ENCODE assay signal across 16 cellular contexts in genomic region chr17:51947160-51947559, GRCh38.
"Had no signal": no experiment of that assay in that cellular context is flagged by ENCODE, and none has a peak within 500 bp of the region (broad histone marks: within the 10 kb centered on the region; RNA-seq: fewer than 3 reads in every experiment).

No MANE protein-coding gene starts in this region.

- H3K4me1 Mint-ChIP-seq: activated naive CD4-positive, alpha-beta T cell treated with anti-CD3 and anti-CD28 coated beads, Interleukin-2, amount 10 ng/mL, durations not matched to agents 7 days and 5 days; naive B cell; stimulated activated memory B cell treated with anti-CD40 and anti-IgM and Interleukin-4, amounts not matched to agents 10 μg/mL and 1 μg/mL and 100 μg/mL, for 72 hours had no signal

- H3K36me3 Mint-ChIP-seq: activated naive CD4-positive, alpha-beta T cell treated with anti-CD3 and anti-CD28 coated beads, Interleukin-2, amount 10 ng/mL, durations not matched to agents 7 days and 5 days; naive B cell; stimulated activated memory B cell treated with anti-CD40 and anti-IgM and Interleukin-4, amounts not matched to agents 10 μg/mL and 1 μg/mL and 100 μg/mL, for 72 hours had no signal

- H3K27ac ChIP-seq: adrenal gland, gastroesophageal sphincter, neutrophil had no signal

- H3K27ac Mint-ChIP-seq: activated naive CD4-positive, alpha-beta T cell treated with anti-CD3 and anti-CD28 coated beads, Interleukin-2, amount 10 ng/mL, durations not matched to agents 7 days and 5 days; activated T-helper 2 cell treated with anti-CD3 and anti-CD28 coated beads, Interferon-gamma antibody, Interleukin-2, Interleukin-4, amounts not matched to agents 10 μg/mL and 5 μg/mL and 100 μg/mL, durations not matched to agents 14 hours and 24 hours and 36 hours; naive B cell; stimulated activated memory B cell treated with anti-CD40 and anti-IgM and Interleukin-4, amounts not matched to agents 10 μg/mL and 1 μg/mL and 100 μg/mL, for 72 hours had no signal

- H3K9me3 Mint-ChIP-seq: activated naive CD4-positive, alpha-beta T cell treated with anti-CD3 and anti-CD28 coated beads, Interleukin-2, amount 10 ng/mL, durations not matched to agents 7 days and 5 days; activated T-helper 2 cell treated with anti-CD3 and anti-CD28 coated beads, Interferon-gamma antibody, Interleukin-2, Interleukin-4, amounts not matched to agents 10 μg/mL and 5 μg/mL and 100 μg/mL, durations not matched to agents 14 hours and 24 hours and 36 hours; stimulated activated memory B cell treated with anti-CD40 and anti-IgM and Interleukin-4, amounts not matched to agents 10 μg/mL and 1 μg/mL and 100 μg/mL, for 72 hours had no signal

- H3K4me3 Mint-ChIP-seq: activated naive CD4-positive, alpha-beta T cell treated with anti-CD3 and anti-CD28 coated beads, Interleukin-2, amount 10 ng/mL, durations not matched to agents 7 days and 5 days; naive B cell; stimulated activated memory B cell treated with anti-CD40 and anti-IgM and Interleukin-4, amounts not matched to agents 10 μg/mL and 1 μg/mL and 100 μg/mL, for 72 hours had no signal

- H3K27me3 Mint-ChIP-seq: activated naive CD4-positive, alpha-beta T cell treated with anti-CD3 and anti-CD28 coated beads, Interleukin-2, amount 10 ng/mL, durations not matched to agents 7 days and 5 days; stimulated activated memory B cell treated with anti-CD40 and anti-IgM and Interleukin-4, amounts not matched to agents 10 μg/mL and 1 μg/mL and 100 μg/mL, for 72 hours had no signal

- H3K9me3 ChIP-seq: adrenal gland, gastroesophageal sphincter, neutrophil had no signal

- H3K4me3 ChIP-seq: adrenal gland, gastroesophageal sphincter, lung had no signal

- ATAC-seq: gastroesophageal sphincter; right cardiac atrium; stimulated activated memory B cell treated with anti-CD40 and anti-IgM and Interleukin-4, amounts not matched to agents 10 μg/mL and 1 μg/mL and 100 μg/mL, for 72 hours had no signal

- H3K36me3 ChIP-seq: adrenal gland, gastroesophageal sphincter, neutrophil had no signal

- DNase-seq: activated naive CD4-positive, alpha-beta T cell treated with anti-CD3 and anti-CD28 coated beads, Interleukin-2, amount 10 ng/mL, durations not matched to agents 7 days and 5 days; adrenal gland; central memory CD4-positive, alpha-beta T cell; cortex of kidney; effector memory CD4-positive, alpha-beta T cell; hippocampal formation; kidney glomerular epithelial cell; midbrain; naive B cell; right cardiac atrium; trophoblast cell had no signal

- H3K4me1 ChIP-seq: adrenal gland, gastroesophageal sphincter had no signal

- H3K27me3 ChIP-seq: adrenal gland, neutrophil had no signal
